ENCODE assay signal across 16 cellular contexts in the genomic region with DNA sequence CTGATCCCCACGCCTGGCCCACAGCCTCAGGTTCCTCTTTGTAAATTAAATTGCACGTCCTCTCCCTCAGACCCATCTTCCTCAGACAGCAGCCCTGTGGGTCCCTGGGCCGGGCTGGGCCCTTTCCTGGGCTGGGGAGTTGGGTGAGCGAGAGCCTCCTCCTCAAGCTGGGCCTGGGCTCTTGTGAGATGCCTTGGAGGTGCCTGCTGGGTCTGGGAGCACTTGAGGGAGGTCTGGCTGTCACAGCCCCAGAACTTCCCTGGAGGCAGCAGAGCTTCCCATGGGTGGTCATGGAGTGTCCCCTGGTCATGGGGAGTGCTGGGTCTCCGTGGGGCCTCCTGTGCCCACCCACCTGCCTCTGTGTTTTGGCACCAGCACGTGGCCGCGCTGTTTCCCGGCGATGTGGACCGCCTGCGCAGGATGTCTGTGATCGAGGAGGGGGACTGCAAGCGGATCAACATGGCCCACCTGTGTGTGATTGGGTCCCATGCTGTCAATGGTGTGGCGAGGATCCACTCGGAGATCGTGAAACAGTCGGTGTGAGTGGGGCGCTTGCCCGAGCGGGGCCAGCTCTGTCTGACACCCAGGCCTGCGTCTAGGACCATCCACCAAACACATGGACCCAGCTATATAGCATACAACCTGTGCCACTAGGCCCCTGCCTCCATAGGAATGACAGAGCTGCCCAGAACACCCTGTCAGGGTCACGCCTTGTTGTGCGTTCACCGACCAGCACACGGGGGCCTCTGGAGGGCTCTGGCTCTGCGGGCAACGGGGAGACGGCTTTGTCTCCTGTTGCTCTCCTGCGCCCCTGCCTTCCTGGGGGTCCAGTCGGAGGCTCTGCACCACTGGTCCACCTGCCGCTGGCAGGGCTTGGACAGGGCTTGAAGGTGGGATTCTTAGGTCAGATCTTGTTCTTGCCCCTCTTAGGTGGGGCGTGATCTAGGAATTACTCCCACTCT. TPM values are rescaled to one million over a fixed set of nuclear protein-coding genes. Genes with fewer than 3 reads are reported as not detected.
DNase-seq lines count a peak whose midpoint lies in the region; ATAC-seq and TF ChIP-seq lines count a peak whose summit lies in the region.
"Had no signal": no experiment of that assay in that cellular context is flagged by ENCODE, and none has a peak within 500 bp of the region (broad histone marks: within the 10 kb centered on the region; RNA-seq: fewer than 3 reads in every experiment).

No MANE protein-coding gene starts in this region.

- H3K27me3 ChIP-seq in Peyer's patch = no peaks in the 10 kb centered on the region
- H3K27me3 ChIP-seq in rectal smooth muscle tissue (ENCODE audit: control insufficient read depth, insufficient read depth, low read length) = no peaks in the 10 kb centered on the region

- no peaks in the 10 kb centered on the region for H3K9me3 ChIP-seq in Peyer's patch
- H3K9me3 ChIP-seq: HAP-1 had no signal

- TF ChIP-seq POLR2A in Peyer's patch (IDR thresholded peaks at IDR 0.05) = no peak

- H3K4me3 ChIP-seq in Peyer's patch = no peak overlapping the region
- no peak overlapping the region for H3K4me3 ChIP-seq in rectal smooth muscle tissue (ENCODE audit: low read length)
- H3K4me3 ChIP-seq: HAP-1 had no signal

- intact Hi-C loops in CD14-positive monocyte (cut with micrococcal nuclease) (no loop called here), left ventricle myocardium superior (cut with micrococcal nuclease) (no loop called here)

- H3K9me3 Mint-ChIP-seq in CD14-positive monocyte = peaks cover 0 to 2% (median 0%) of the 10 kb centered on the region in 7 donors
- H3K9me3 Mint-ChIP-seq in activated T-cell treated with anti-CD3 and anti-CD28 coated beads, Interleukin-2, amount 50 U/mL, for 24 hours = no peaks in the 10 kb centered on the region
- H3K9me3 Mint-ChIP-seq: activated CD8-positive, alpha-beta T cell treated with anti-CD3 and anti-CD28 coated beads for 36 hours; activated naive CD4-positive, alpha-beta T cell treated with anti-CD3 and anti-CD28 coated beads, Interleukin-2, amount 50 U/mL, for 24 hours; CD4-positive, CD25-positive, alpha-beta regulatory T cell; stimulated activated naive B cell treated with anti-CD40 and anti-IgM and Interleukin-4, amounts not matched to agents 10 μg/mL and 1 μg/mL and 100 μg/mL, for 72 hours had no signal

- no peaks in the 10 kb centered on the region for H3K27me3 Mint-ChIP-seq in CD14-positive monocyte (ENCODE audit: low read depth in 3 of 3)
- H3K27me3 Mint-ChIP-seq in activated T-cell treated with anti-CD3 and anti-CD28 coated beads, Interleukin-2, amount 50 U/mL, for 24 hours = no peaks in the 10 kb centered on the region
- H3K27me3 Mint-ChIP-seq: activated CD8-positive, alpha-beta T cell treated with anti-CD3 and anti-CD28 coated beads for 36 hours; activated naive CD4-positive, alpha-beta T cell treated with anti-CD3 and anti-CD28 coated beads, Interleukin-2, amount 50 U/mL, for 24 hours; CD4-positive, CD25-positive, alpha-beta regulatory T cell; progenitor cell of endocrine pancreas; stimulated activated naive B cell treated with anti-CD40 and anti-IgM and Interleukin-4, amounts not matched to agents 10 μg/mL and 1 μg/mL and 100 μg/mL, for 72 hours had no signal

- no peak for ATAC-seq in left ventricle myocardium superior

- DNase-seq in CD14-positive monocyte (ENCODE audit: low spot score) = peak; percentile 35
- peak in 2 of 3 donors; percentile 30 to 45 for DNase-seq in Peyer's patch
- peak; percentile 32 for DNase-seq in left ventricle myocardium superior
- no peak for DNase-seq in NCI-H2227 treated with DMSO at 0.1 percent for 48 hours (lab: John Stamatoyannopoulos, UW)
- no peak for DNase-seq in activated T-cell treated with anti-CD3 and anti-CD28 coated beads, Interleukin-2, amount 50 U/mL, for 24 hours
- no peak for DNase-seq in Kasumi-1 (lab: John Stamatoyannopoulos, UW)
- DNase-seq in dermis blood vessel endothelial cell = no peak
- DNase-seq: activated CD8-positive, alpha-beta T cell treated with anti-CD3 and anti-CD28 coated beads for 36 hours; CD4-positive, CD25-positive, alpha-beta regulatory T cell; NCI-H446; stimulated activated CD4-positive, alpha-beta T cell treated with anti-CD3 and anti-CD28 coated beads, Interleukin-4, amount 100 ng/mL, for 24 hours had no signal

- H3K36me3 ChIP-seq in Peyer's patch = peaks cover 0 to 92% (median 0%) of the 10 kb centered on the region in 3 donors
- H3K36me3 ChIP-seq in rectal smooth muscle tissue (ENCODE audit: control insufficient read depth, insufficient read depth, low read length) = peaks cover 64% of the 10 kb centered on the region

- H3K4me3 Mint-ChIP-seq in CD14-positive monocyte = no peak overlapping the region
- H3K4me3 Mint-ChIP-seq in activated T-cell treated with anti-CD3 and anti-CD28 coated beads, Interleukin-2, amount 50 U/mL, for 24 hours = no peak overlapping the region
- H3K4me3 Mint-ChIP-seq: activated CD8-positive, alpha-beta T cell treated with anti-CD3 and anti-CD28 coated beads for 36 hours; activated naive CD4-positive, alpha-beta T cell treated with anti-CD3 and anti-CD28 coated beads, Interleukin-2, amount 50 U/mL, for 24 hours; CD4-positive, CD25-positive, alpha-beta regulatory T cell had no signal

- TF ChIP-seq CTCF in CD14-positive monocyte (IDR thresholded peaks at IDR 0.05) = no peak
- no peak for TF ChIP-seq CTCF in Peyer's patch (IDR thresholded peaks at IDR 0.05)

- peak overlapping the region in 2 of 4 donors; percentile 44 to 50 for H3K27ac ChIP-seq in Peyer's patch
- H3K27ac ChIP-seq in rectal smooth muscle tissue (ENCODE audit: low read depth, low read length) = peak overlapping the region; percentile 70

- H3K4me1 ChIP-seq in Peyer's patch = peaks cover 0 to 23% (median 0%) of the 10 kb centered on the region in 4 donors
- H3K4me1 ChIP-seq in rectal smooth muscle tissue (ENCODE audit: control insufficient read depth, insufficient read depth, low read length) = no peaks in the 10 kb centered on the region
- H3K4me1 ChIP-seq: HAP-1 had no signal

- no peak overlapping the region for H3K27ac Mint-ChIP-seq in CD14-positive monocyte
- no peak overlapping the region for H3K27ac Mint-ChIP-seq in activated T-cell treated with anti-CD3 and anti-CD28 coated beads, Interleukin-2, amount 50 U/mL, for 24 hours
- H3K27ac Mint-ChIP-seq: activated CD8-positive, alpha-beta T cell treated with anti-CD3 and anti-CD28 coated beads for 36 hours; activated naive CD4-positive, alpha-beta T cell treated with anti-CD3 and anti-CD28 coated beads, Interleukin-2, amount 50 U/mL, for 24 hours; CD4-positive, CD25-positive, alpha-beta regulatory T cell; progenitor cell of endocrine pancreas had no signal

- no peaks in the 10 kb centered on the region for H3K4me1 Mint-ChIP-seq in CD14-positive monocyte
- H3K4me1 Mint-ChIP-seq in activated T-cell treated with anti-CD3 and anti-CD28 coated beads, Interleukin-2, amount 50 U/mL, for 24 hours (ENCODE audit: low read depth) = no peaks in the 10 kb centered on the region
- H3K4me1 Mint-ChIP-seq: activated naive CD4-positive, alpha-beta T cell treated with anti-CD3 and anti-CD28 coated beads, Interleukin-2, amount 50 U/mL, for 24 hours had no signal

- peaks cover 73 to 95% of the 10 kb centered on the region in 2 donors for H3K36me3 Mint-ChIP-seq in CD14-positive monocyte
- H3K36me3 Mint-ChIP-seq in activated T-cell treated with anti-CD3 and anti-CD28 coated beads, Interleukin-2, amount 50 U/mL, for 24 hours (ENCODE audit: low read depth) = peaks cover 84% of the 10 kb centered on the region

- H3K9ac ChIP-seq in rectal smooth muscle tissue (ENCODE audit: low read length) = no peak overlapping the region

RNA-seq across cellular contexts. Expression of gene PYGB, which starts 33.0 kb away (rescaled TPM):
- polyA plus RNA-seq in CD14-positive monocyte = 10 to 100 TPM; 26.7 to 33.2 TPM
- total RNA-seq in Peyer's patch (100 to 1,000 TPM in 2 of 4 donors, 10 to 100 TPM in 2; 88.3 to 154 (median 124) TPM), left ventricle myocardium superior (205 TPM), dermis blood vessel endothelial cell (81.9 and 127 TPM in 2 replicates)

Comparison
In these comparisons a context has a peak if more than half of its experiments do, and no peak if none do; other contexts are left out.
1. DNase-seq: peak in CD14-positive monocyte (single experiment), Peyer's patch (2 of 3) and left ventricle myocardium superior (single experiment); none in NCI-H2227 treated with DMSO at 0.1 percent for 48 hours (single experiment), activated T-cell treated with anti-CD3 and anti-CD28 coated beads, Interleukin-2, amount 50 U/mL, for 24 hours (single experiment), Kasumi-1 (0 of 2) and dermis blood vessel endothelial cell (single experiment).